ENCODE assay signal across 1 cellular context in genomic region chr12:59803735-59804134, GRCh38.
TF ChIP-seq lines count a peak whose summit lies in the region.

No MANE protein-coding gene starts in this region.

TF ChIP-seq in WTC11, 78 proteins besides CTCF, POLR2A, EP300 and RAD21 (continued from another document):
- TF ChIP-seq E2F4 (CRISPR knock-in tag; IDR thresholded peaks at IDR 0.05; ENCODE audit: borderline replicate concordance, low read depth), result no peak
- TF ChIP-seq ZNF121 (CRISPR knock-in tag; IDR thresholded peaks at IDR 0.05), result no peak
- no peak for TF ChIP-seq EMX1 (CRISPR knock-in tag; IDR thresholded peaks at IDR 0.05)
- TF ChIP-seq, protein P1, sequence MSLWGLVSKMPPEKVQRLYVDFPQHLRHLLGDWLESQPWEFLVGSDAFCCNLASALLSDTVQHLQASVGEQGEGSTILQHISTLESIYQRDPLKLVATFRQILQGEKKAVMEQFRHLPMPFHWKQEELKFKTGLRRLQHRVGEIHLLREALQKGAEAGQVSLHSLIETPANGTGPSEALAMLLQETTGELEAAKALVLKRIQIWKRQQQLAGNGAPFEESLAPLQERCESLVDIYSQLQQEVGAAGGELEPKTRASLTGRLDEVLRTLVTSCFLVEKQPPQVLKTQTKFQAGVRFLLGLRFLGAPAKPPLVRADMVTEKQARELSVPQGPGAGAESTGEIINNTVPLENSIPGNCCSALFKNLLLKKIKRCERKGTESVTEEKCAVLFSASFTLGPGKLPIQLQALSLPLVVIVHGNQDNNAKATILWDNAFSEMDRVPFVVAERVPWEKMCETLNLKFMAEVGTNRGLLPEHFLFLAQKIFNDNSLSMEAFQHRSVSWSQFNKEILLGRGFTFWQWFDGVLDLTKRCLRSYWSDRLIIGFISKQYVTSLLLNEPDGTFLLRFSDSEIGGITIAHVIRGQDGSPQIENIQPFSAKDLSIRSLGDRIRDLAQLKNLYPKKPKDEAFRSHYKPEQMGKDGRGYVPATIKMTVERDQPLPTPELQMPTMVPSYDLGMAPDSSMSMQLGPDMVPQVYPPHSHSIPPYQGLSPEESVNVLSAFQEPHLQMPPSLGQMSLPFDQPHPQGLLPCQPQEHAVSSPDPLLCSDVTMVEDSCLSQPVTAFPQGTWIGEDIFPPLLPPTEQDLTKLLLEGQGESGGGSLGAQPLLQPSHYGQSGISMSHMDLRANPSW (CRISPR knock-in tag; conservative IDR thresholded peaks at IDR 0.05; ENCODE audit: low read depth), result no peak
- TF ChIP-seq JAZF1 (CRISPR knock-in tag; IDR thresholded peaks at IDR 0.05), result no peak
- TF ChIP-seq KAT7 (CRISPR knock-in tag; IDR thresholded peaks at IDR 0.05; ENCODE audit: borderline replicate concordance), result no peak
